In the genomic region with DNA sequence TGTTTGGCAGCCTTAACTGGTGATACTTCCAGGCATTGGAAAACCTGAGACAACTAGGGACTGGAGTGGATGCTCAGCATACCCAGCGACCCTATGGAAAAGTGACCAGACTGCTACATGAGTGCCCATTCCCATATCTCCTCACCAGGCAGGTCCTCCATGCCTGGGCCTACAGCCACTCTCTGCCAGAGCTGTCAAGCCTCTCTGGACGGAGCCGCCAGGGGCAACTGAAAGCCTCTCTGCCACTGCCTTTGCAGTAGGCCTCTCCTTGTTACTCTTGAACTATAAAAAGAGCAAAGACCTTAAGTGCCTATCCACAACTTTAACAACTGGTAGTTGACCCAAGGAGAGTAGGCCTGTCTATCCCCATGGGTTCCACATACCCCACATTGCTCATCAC, we compare ENCODE assay signal across 34 cellular contexts. TPM values are rescaled to one million over a fixed set of nuclear protein-coding genes. Genes with fewer than 3 reads are reported as not detected.
"Had no signal": no experiment of that assay in that cellular context is flagged by ENCODE, and none has a peak within 500 bp of the region (broad histone marks: within the 10 kb centered on the region; RNA-seq: fewer than 3 reads in every experiment).

No MANE protein-coding gene starts in this region.

- DNase-seq: Karpas-422, Kasumi-1, KG1, MG63, MM.1S, MV-4-11, NCI-H1048, NCI-H1092, NCI-H1092 treated with DMSO at 0.1 percent for 48 hours, NCI-H1105, NCI-H1105 treated with DMSO at 0.1 percent for 48 hours, NCI-H1417, NCI-H1417 treated with DMSO at 0.1 percent for 48 hours, NCI-H1436, NCI-H1436 treated with DMSO at 0.1 percent for 48 hours, NCI-H146, NCI-H1694, NCI-H1694 treated with DMSO at 0.1 percent for 48 hours, NCI-H187, NCI-H187 treated with DMSO at 0.1 percent for 48 hours, NCI-H1930, NCI-H2029, NCI-H2029 treated with DMSO at 0.1 percent for 48 hours, NCI-H2081, NCI-H2081 treated with DMSO at 0.1 percent for 48 hours, NCI-H2107, NCI-H2171, NCI-H2171 treated with DMSO at 0.1 percent for 48 hours, NCI-H2227 treated with DMSO at 0.1 percent for 48 hours, NCI-H226, NCI-H345, NCI-H446, NCI-H446 treated with DMSO at 0.1 percent for 48 hours had no signal

RNA-seq across cellular contexts. Expression of a gene that starts 20.2 kb away (rescaled TPM):
- total RNA-seq: LHCN-M2 had no signal
